In genomic region chrX:30799327-30799726, GRCh38 we compare ENCODE assay signal across 8 cellular contexts.
"Had no signal": no experiment of that assay in that cellular context is flagged by ENCODE, and none has a peak within 500 bp of the region (broad histone marks: within the 10 kb centered on the region; RNA-seq: fewer than 3 reads in every experiment).

No MANE protein-coding gene starts in this region.

- H3K4me3 ChIP-seq: GM12878 had no signal

- FAIRE-seq: G401.6, GM12878, GM12891, GM12892, GM18507, GM19239 had no signal

- DNase-seq: GDM1, GF-D8 had no signal

- ATAC-seq: GM12878 had no signal
